Comparison of ENCODE assay signal across 11 cellular contexts in the genomic region with DNA sequence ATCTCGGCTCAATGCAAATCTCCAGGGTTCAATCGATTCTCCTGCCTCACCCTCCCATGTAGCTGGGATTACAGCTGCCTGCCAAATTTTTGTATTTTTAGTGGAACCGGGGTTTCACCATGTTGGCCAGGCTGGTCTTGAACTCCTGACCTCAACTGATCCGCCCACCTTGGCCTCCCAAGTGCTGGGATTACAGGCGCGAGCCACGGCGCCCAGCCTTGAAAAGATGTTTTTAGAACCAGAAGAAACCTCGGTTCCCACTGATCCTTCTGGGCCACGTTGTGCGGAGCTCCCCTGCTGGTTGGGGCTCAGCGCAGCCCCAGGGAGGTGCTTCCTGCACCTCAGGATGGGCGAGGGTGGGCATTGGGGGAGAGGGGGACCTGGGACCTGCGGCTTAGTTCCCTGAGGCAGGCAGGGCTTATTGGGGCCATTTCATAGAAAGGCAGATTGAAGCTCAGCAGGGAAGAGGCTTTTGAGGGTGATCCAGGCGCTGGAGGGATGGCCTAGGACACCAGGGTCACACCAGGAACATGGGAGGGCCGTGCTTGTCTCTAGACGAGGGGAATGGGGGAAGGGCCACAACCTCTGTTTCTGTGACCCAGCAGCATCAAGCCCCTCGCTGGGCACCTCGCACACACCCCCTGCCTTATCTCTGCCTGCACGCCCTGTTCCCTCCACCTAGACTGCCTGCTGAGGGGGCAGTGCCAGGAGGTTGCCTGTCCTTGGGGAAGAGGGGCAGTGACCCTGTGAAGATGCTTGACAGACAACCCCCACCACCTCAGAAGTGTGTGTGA. TPM values are rescaled to one million over a fixed set of nuclear protein-coding genes. Genes with fewer than 3 reads are reported as not detected.
DNase-seq lines count a peak whose midpoint lies in the region; ATAC-seq, FAIRE-seq and TF ChIP-seq lines count a peak whose summit lies in the region.
"Had no signal": no experiment of that assay in that cellular context is flagged by ENCODE, and none has a peak within 500 bp of the region (broad histone marks: within the 10 kb centered on the region; RNA-seq: fewer than 3 reads in every experiment).

No MANE protein-coding gene starts in this region.

- no peak overlapping the region for H4K8ac ChIP-seq in H1 (ENCODE audit: extremely low read depth, insufficient read depth, low read length)

- H3K27ac Mint-ChIP-seq in neural crest cell (ENCODE audit: unreplicated experiment): peak overlapping the region; percentile 19

- peak overlapping the region; percentile 11 to 23; a peak in 2 of 4 replicates for H3K4me2 ChIP-seq in H1 (ENCODE audit: insufficient read depth in 1 of 2, low read depth in 2 of 2, low read length in 2 of 2)

- H3K23ac ChIP-seq in H1 (ENCODE audit: insufficient read length): no peak overlapping the region

- no peak overlapping the region for H3K56ac ChIP-seq in H1 (replicated peaks; ENCODE audit: insufficient read length, low read depth, low read length)

- POLR2A ChIA-PET in BJ (lab: Charles Lee) (no interaction called here), H1 (lab: Charles Lee; ENCODE audit: partially characterized antibody) (interaction anchor here (0.9 to 8.8 kb wide), 12 partner anchors 12 to 81 kb away, joined by 3 to 75 read pairs (median 4); a partner anchor contains a TSS)

- CTCF ChIA-PET in BJ (lab: Yijun Ruan, JAX): interaction anchor here (1.4 kb wide), 1 partner anchor 73 kb away, joined by 3 read pairs; no protein-coding TSS in a partner anchor
- CTCF ChIA-PET in H1 (lab: Charles Lee; ENCODE audit: partially characterized antibody): interaction anchor here (0.7 to 1.1 kb wide), 2 partner anchors 19 to 30 kb away, joined by 3 to 4 read pairs; no protein-coding TSS in a partner anchor

- TF ChIP-seq POLR2A in H1 (IDR thresholded peaks at IDR 0.05; ENCODE audit: control extremely low read depth in 1 of 2, low read depth in 2 of 2, low read length in 2 of 2): no peak; a peak in 1 of 3 replicates

- H3K27me3 ChIP-seq in BJ (ENCODE audit: control insufficient read depth, insufficient read depth, low read length): no peaks in the 10 kb centered on the region
- no peaks in the 10 kb centered on the region for H3K27me3 ChIP-seq in H1 (replicated peaks in 1 of 4; ENCODE audit: control insufficient read depth in 3 of 4, extremely low read depth in 1 of 4, insufficient read depth in 3 of 4, low read length in 3 of 4)

- H2BK20ac ChIP-seq in H1 (ENCODE audit: low read length): 0 out of 2 replicates have a peak overlapping the region, but pooled peaks have one; percentile 13

- no peak overlapping the region for H4K5ac ChIP-seq in H1 (ENCODE audit: insufficient read length, low read depth, low read length)

- peak overlapping the region; percentile 83; the same call in 1 of the 2 replicates for H2BK5ac ChIP-seq in H1 (ENCODE audit: low read depth, low read length)

- WGBS in H1 (ENCODE audit: extremely low coverage in 1 of 2, insufficient coverage in 1 of 2, insufficient read length in 1 of 2, insufficient replicate concordance in 2 of 2, low coverage in 1 of 2, low lambda C conversion rate in 2 of 2, missing lambda C conversion rate in 1 of 2), 2 experiments: 77% methylated on average over 17 of the region's 20 CpGs; no CpG with 5 or more reads in 1 of the 2 experiments

- no peak overlapping the region for H2BK15ac ChIP-seq in H1 (ENCODE audit: low read length)

- H3K36me3 ChIP-seq in BJ (ENCODE audit: control insufficient read depth, insufficient read depth, low read length): peaks cover 24% of the 10 kb centered on the region
- H3K36me3 ChIP-seq in SK-N-MC (ENCODE audit: insufficient read depth, low read length): peaks cover 12% of the 10 kb centered on the region; the same call in 1 of the 2 replicates
- peaks cover 0 to 13% (median 6%) of the 10 kb centered on the region in 4 experiments; a peak in 6 of 8 replicates for H3K36me3 ChIP-seq in H1 (ENCODE audit: control insufficient read depth in 2 of 4, insufficient read depth in 4 of 4, low read length in 3 of 4)
- H3K36me3 ChIP-seq: prostate gland had no signal

- no peak overlapping the region for H3K4ac ChIP-seq in H1 (replicated peaks; ENCODE audit: insufficient read length, low read depth, low read length)

- no peak for DNase-seq in BJ (ENCODE audit: low read depth)
- DNase-seq in SK-N-MC (ENCODE audit: low read depth, low spot score): no peak
- peak in 1 of 2 experiments; percentile 47 for DNase-seq in H1 (ENCODE audit: low read depth in 1 of 2, low spot score in 2 of 2)
- no peak for DNase-seq in neural crest cell (ENCODE audit: low read depth, low spot score)
- DNase-seq in NCI-H1092 treated with DMSO at 0.1 percent for 48 hours (lab: John Stamatoyannopoulos, UW): no peak
- DNase-seq in stimulated activated CD4-positive, alpha-beta T cell treated with anti-CD3 and anti-CD28 coated beads, Interleukin-4, amount 100 ng/mL, for 24 hours: no peak
- DNase-seq in SHP77 (lab: John Stamatoyannopoulos, UW): no peak
- DNase-seq: DMS53 had no signal

- no peaks in the 10 kb centered on the region for H3K23me2 ChIP-seq in H1 (ENCODE audit: low read depth, low read length)

- peak overlapping the region; percentile 16 for H3K9ac ChIP-seq in SK-N-MC (ENCODE audit: insufficient read length)
- H3K9ac ChIP-seq in H1 (replicated peaks in 1 of 4; ENCODE audit: extremely low read depth in 1 of 4, low read depth in 3 of 4, low read length in 3 of 4): peak overlapping the region in 1 of 4 experiments; percentile 19; a peak in 1 of 7 replicates

- no peak overlapping the region for H2BK120ac ChIP-seq in H1 (replicated peaks; ENCODE audit: low read depth, low read length)

- no peaks in the 10 kb centered on the region for H3K27me3 Mint-ChIP-seq in neural crest cell (ENCODE audit: low read depth)

- peaks cover 0 to 11% (median 5%) of the 10 kb centered on the region in 4 experiments; a peak in 6 of 7 replicates for H3K4me1 ChIP-seq in H1 (replicated peaks in 1 of 4; ENCODE audit: control insufficient read depth in 3 of 4, insufficient read depth in 4 of 4, low read length in 3 of 4)
- H3K4me1 ChIP-seq: prostate gland had no signal

- peaks cover 0 to 2% of the 10 kb centered on the region in 2 experiments for H4K20me1 ChIP-seq in H1 (replicated peaks in 1 of 2; ENCODE audit: control insufficient read depth in 1 of 2, insufficient read depth in 2 of 2, low read length in 2 of 2)

- peak overlapping the region; percentile 8 for H4K91ac ChIP-seq in H1 (replicated peaks; ENCODE audit: insufficient read length, low read length)

- peaks cover 11% of the 10 kb centered on the region for H3K4me1 Mint-ChIP-seq in neural crest cell

- H3K9me3 ChIP-seq in SK-N-MC (ENCODE audit: low read depth, low read length): no peaks in the 10 kb centered on the region
- H3K9me3 ChIP-seq in H1 (ENCODE audit: insufficient read depth in 2 of 2, low read depth in 1 of 2, low read length in 1 of 2): no peaks in the 10 kb centered on the region
- H3K9me3 ChIP-seq: prostate gland had no signal

- H3K36me3 Mint-ChIP-seq in neural crest cell (ENCODE audit: low read depth): peaks cover 6% of the 10 kb centered on the region

- H2AK5ac ChIP-seq in H1 (ENCODE audit: low read depth, low read length): no peak overlapping the region; the same call in 1 of the 2 replicates

- no peak for TF ChIP-seq EP300 in H1 (IDR thresholded peaks at IDR 0.05; ENCODE audit: borderline replicate concordance in 1 of 2, low read depth in 2 of 2, low read length in 2 of 2)

- peak overlapping the region; percentile 75; the same call in 1 of the 2 replicates for H3K18ac ChIP-seq in H1 (ENCODE audit: extremely low read depth, low read length)

- no peak overlapping the region for H3K4me3 ChIP-seq in BJ (ENCODE audit: low read depth, low read length)
- peak overlapping the region; percentile 65 for H3K4me3 ChIP-seq in SK-N-MC
- no peak overlapping the region for H3K4me3 ChIP-seq in H1 (ENCODE audit: extremely low read depth in 1 of 4, insufficient read depth in 2 of 4, low read depth in 3 of 4, low read length in 4 of 4)
- H3K4me3 ChIP-seq: prostate gland had no signal

- no peak overlapping the region for H3K4me3 Mint-ChIP-seq in neural crest cell

- H3K79me1 ChIP-seq in H1 (ENCODE audit: low read depth, low read length): no peaks in the 10 kb centered on the region

- H2BK12ac ChIP-seq in H1 (ENCODE audit: low read depth, low read length): peak overlapping the region; percentile 17; the same call in 1 of the 2 replicates

- H3K9me3 Mint-ChIP-seq in neural crest cell: peaks cover 6% of the 10 kb centered on the region

- FAIRE-seq in H1 (lab: Jason Lieb, UNC): no peak

- no peak for ATAC-seq in HG03108 (IDR thresholded peaks at IDR 0.05; ENCODE audit: unreplicated experiment)

- H3K27ac ChIP-seq in SK-N-MC: peak overlapping the region; percentile 85
- H3K27ac ChIP-seq in H1 (ENCODE audit: low read depth, low read length): no peak overlapping the region
- H3K27ac ChIP-seq: epithelial cell of prostate had no signal

- TF ChIP-seq CTCF in BJ (IDR thresholded peaks at IDR 0.05; ENCODE audit: insufficient read depth, low read depth, low read length): 0 out of 2 replicates have a peak, but pooled peaks have one; percentile 2
- no peak for TF ChIP-seq CTCF in H1 (IDR thresholded peaks at IDR 0.05; ENCODE audit: control extremely low read depth in 1 of 3, insufficient read depth in 1 of 3, low read depth in 1 of 3, low read length in 3 of 3)
- TF ChIP-seq CTCF in neural crest cell (conservative IDR thresholded peaks at IDR 0.05): no peak

- H2AFZ ChIP-seq in H1 (ENCODE audit: low read length): no peak overlapping the region

- TF ChIP-seq RAD21 in H1 (IDR thresholded peaks at IDR 0.05 in 1 of 2, conservative IDR thresholded peaks at IDR 0.05 in 1 of 2; ENCODE audit: low read depth in 2 of 2, low read length in 2 of 2): no peak

- H3K79me2 ChIP-seq in H1 (ENCODE audit: control insufficient read depth in 1 of 2, insufficient read depth in 2 of 2, low read length in 2 of 2): no peaks in the 10 kb centered on the region

- no peak overlapping the region for H3K14ac ChIP-seq in H1 (ENCODE audit: insufficient read length)

RNA-seq across cellular contexts. Expression of a gene that starts 6.3 kb away (rescaled TPM):
- 96.8 and 140 TPM in 2 replicates for polyA plus RNA-seq in BJ (2011; rRNA removed)
- polyA minus RNA-seq in BJ (2011; rRNA and poly(A)+ RNA removed): 70.2 and 91.2 TPM in 2 replicates
- total RNA-seq in H1 (2021; fragmentation: NEBNext Ultra II Directional; extraction: Animal tissue kit (Norgen Biotek cat#: 25700)): 132 and 143 TPM in 2 replicates
- 113 and 219 TPM in 2 replicates for polyA plus RNA-seq in H1 (2011; rRNA removed)
- 94.0 TPM for polyA plus RNA-seq in H1 (2011; cell fraction: cytosol; rRNA removed)
- 253 TPM for polyA plus RNA-seq in H1 (2011; cell fraction: nucleus; rRNA removed)
- 98.4 to 131 TPM (median 126 TPM) in 4 replicates for polyA plus RNA-seq in H1 (2012, experiment 1 of 2)
- polyA plus RNA-seq in H1 (2012, experiment 2 of 2): 79.3 TPM
- 150 TPM for polyA plus RNA-seq in H1 (2013, experiment 1 of 2)
- polyA plus RNA-seq in H1 (2013, experiment 2 of 2): 143 TPM
- polyA minus RNA-seq in H1 (2011; rRNA and poly(A)+ RNA removed): 76.5 and 77.9 TPM in 2 replicates
- 51.5 TPM for polyA minus RNA-seq in H1 (2011; cell fraction: cytosol; rRNA and poly(A)+ RNA removed)
- 72.5 TPM for polyA minus RNA-seq in H1 (2011; cell fraction: nucleus; rRNA and poly(A)+ RNA removed)
- total RNA-seq in neural crest cell: 230 and 236 TPM in 2 replicates

RNA-seq across cellular contexts. Expression of a gene that starts 44.4 kb away (rescaled TPM):
- polyA plus RNA-seq in BJ (2011; rRNA removed): 23.9 and 42.2 TPM in 2 replicates
- 30.9 and 34.6 TPM in 2 replicates for polyA minus RNA-seq in BJ (2011; rRNA and poly(A)+ RNA removed)
- total RNA-seq in H1 (2021; fragmentation: NEBNext Ultra II Directional; extraction: Animal tissue kit (Norgen Biotek cat#: 25700)): 31.4 and 32.4 TPM in 2 replicates
- polyA plus RNA-seq in H1 (2011; rRNA removed): 27.4 and 45.8 TPM in 2 replicates
- polyA plus RNA-seq in H1 (2011; cell fraction: cytosol; rRNA removed): 29.6 TPM
- polyA plus RNA-seq in H1 (2011; cell fraction: nucleus; rRNA removed): 119 TPM
- polyA plus RNA-seq in H1 (2012, experiment 1 of 2): 18.2 to 28.4 TPM (median 24.8 TPM) in 4 replicates
- 13.6 TPM for polyA plus RNA-seq in H1 (2012, experiment 2 of 2)
- 19.6 TPM for polyA plus RNA-seq in H1 (2013, experiment 1 of 2)
- 18.1 TPM for polyA plus RNA-seq in H1 (2013, experiment 2 of 2)
- polyA minus RNA-seq in H1 (2011; rRNA and poly(A)+ RNA removed): 52.4 and 64.8 TPM in 2 replicates
- 25.8 TPM for polyA minus RNA-seq in H1 (2011; cell fraction: cytosol; rRNA and poly(A)+ RNA removed)
- polyA minus RNA-seq in H1 (2011; cell fraction: nucleus; rRNA and poly(A)+ RNA removed): 51.1 TPM
- total RNA-seq in neural crest cell: 34.8 and 39.1 TPM in 2 replicates
